In the genomic region with DNA sequence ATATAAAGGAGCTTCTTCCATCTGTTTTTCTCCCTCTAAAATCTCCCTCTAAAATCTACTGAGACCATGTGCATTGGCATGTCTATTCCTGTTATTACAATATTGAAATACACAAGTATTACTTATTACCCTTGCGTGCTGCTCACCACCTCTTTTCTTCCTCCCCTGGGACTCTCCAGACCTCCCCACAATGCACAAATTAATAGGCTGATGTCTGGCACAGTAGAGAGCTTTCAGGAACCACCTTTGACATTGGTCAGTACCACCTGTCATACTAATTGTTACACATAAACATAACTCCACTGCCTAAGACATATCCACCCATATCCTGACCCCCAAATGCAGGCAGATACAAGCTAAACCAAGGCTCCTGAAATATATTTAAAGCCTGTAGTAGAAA, we compare ENCODE assay signal across 25 cellular contexts.
DNase-seq lines count a peak whose midpoint lies in the region; ATAC-seq and TF ChIP-seq lines count a peak whose summit lies in the region.
"Had no signal": no experiment of that assay in that cellular context is flagged by ENCODE, and none has a peak within 500 bp of the region (broad histone marks: within the 10 kb centered on the region; RNA-seq: fewer than 3 reads in every experiment).

No MANE protein-coding gene starts in this region.

- no peaks in the 10 kb centered on the region for H3K27me3 ChIP-seq in CD8-positive, alpha-beta T cell (ENCODE audit: insufficient read depth, low read length)
- H3K27me3 ChIP-seq: BLaER1, suprapubic skin, upper lobe of right lung had no signal

- no peaks in the 10 kb centered on the region for H3K4me1 ChIP-seq in CD8-positive, alpha-beta T cell (ENCODE audit: insufficient read depth, low read length)
- H3K4me1 ChIP-seq: suprapubic skin, upper lobe of right lung had no signal

- H3K4me3 ChIP-seq in CD8-positive, alpha-beta T cell (ENCODE audit: low read depth, low read length), result no peak overlapping the region
- H3K4me3 ChIP-seq: BLaER1, GM23338, K562, suprapubic skin, upper lobe of right lung had no signal

- no peaks in the 10 kb centered on the region for H3K9me3 Mint-ChIP-seq in CD8-positive, alpha-beta T cell
- H3K9me3 Mint-ChIP-seq: activated naive CD4-positive, alpha-beta T cell treated with anti-CD3 and anti-CD28 coated beads for 36 hours; GM23338 had no signal

- H3K4me1 Mint-ChIP-seq in CD8-positive, alpha-beta T cell (ENCODE audit: low read depth), result no peaks in the 10 kb centered on the region
- H3K4me1 Mint-ChIP-seq: GM23338, nephron progenitor cell, T-helper 17 cell had no signal

- intact Hi-C loops in CD8-positive, alpha-beta T cell (cut with DNase I, micrococcal nuclease), result no loop called here

- H3K27me3 Mint-ChIP-seq in CD8-positive, alpha-beta T cell (ENCODE audit: low read depth), result no peaks in the 10 kb centered on the region
- H3K27me3 Mint-ChIP-seq: T-helper 17 cell had no signal

- H3K36me3 ChIP-seq in CD8-positive, alpha-beta T cell (ENCODE audit: insufficient read depth, low read length), result no peaks in the 10 kb centered on the region
- H3K36me3 ChIP-seq: BLaER1, suprapubic skin, upper lobe of right lung had no signal

- POLR2A ChIA-PET in CD8-positive, alpha-beta T cell (lab: Charles Lee), result no interaction called here

- H3K27ac Mint-ChIP-seq in CD8-positive, alpha-beta T cell, result no peak overlapping the region
- H3K27ac Mint-ChIP-seq: activated naive CD4-positive, alpha-beta T cell treated with anti-CD3 and anti-CD28 coated beads for 36 hours; GM23338; nephron progenitor cell; T-helper 17 cell had no signal

- H3K36me3 Mint-ChIP-seq in CD8-positive, alpha-beta T cell, result no peaks in the 10 kb centered on the region

- ATAC-seq in GM18861 (IDR thresholded peaks at IDR 0.05; ENCODE audit: unreplicated experiment) (peak; percentile 88), GM19397 (IDR thresholded peaks at IDR 0.05; ENCODE audit: unreplicated experiment) (peak; percentile 86), HG03060 (IDR thresholded peaks at IDR 0.05; ENCODE audit: low read depth, unreplicated experiment) (peak; percentile 79), HG03280 (IDR thresholded peaks at IDR 0.05; ENCODE audit: unreplicated experiment) (no peak)
- no peak for ATAC-seq in CD8-positive, alpha-beta T cell
- ATAC-seq: GM23338, K562, left lobe of liver, PC-3, T-helper 17 cell, upper lobe of right lung had no signal

- no peak overlapping the region for H3K27ac ChIP-seq in CD8-positive, alpha-beta T cell (ENCODE audit: low read depth, low read length)
- H3K27ac ChIP-seq: BLaER1, suprapubic skin, upper lobe of right lung had no signal

- no peak overlapping the region for H3K4me3 Mint-ChIP-seq in CD8-positive, alpha-beta T cell
- H3K4me3 Mint-ChIP-seq: activated naive CD4-positive, alpha-beta T cell treated with anti-CD3 and anti-CD28 coated beads for 36 hours; GM23338; nephron progenitor cell; T-helper 17 cell had no signal

- no peaks in the 10 kb centered on the region for H3K9me3 ChIP-seq in CD8-positive, alpha-beta T cell (ENCODE audit: low read length)
- H3K9me3 ChIP-seq: BLaER1, suprapubic skin, upper lobe of right lung had no signal

- no peak for TF ChIP-seq CTCF in CD8-positive, alpha-beta T cell (IDR thresholded peaks at IDR 0.05)

- DNase-seq in NCI-H524 treated with DMSO at 0.1 percent for 48 hours (lab: John Stamatoyannopoulos, UW), result peak; percentile 4
- DNase-seq in CD8-positive, alpha-beta T cell, result no peak
- no peak for DNase-seq in stimulated activated CD4-positive, alpha-beta T cell treated with anti-CD3 and anti-CD28 coated beads, Interleukin-4, amount 100 ng/mL, for 24 hours
- DNase-seq in stimulated activated CD4-positive, alpha-beta T cell treated with anti-CD3 and anti-CD28 coated beads, Interleukin-2, amount 100 ng/mL, for 24 hours, result no peak
- DNase-seq: activated naive CD4-positive, alpha-beta T cell treated with anti-CD3 and anti-CD28 coated beads for 36 hours; central memory CD4-positive, alpha-beta T cell; cortex of kidney; DMS153; erythroblast; NCI-H1092 treated with DMSO at 0.1 percent for 48 hours; NCI-H1694 treated with DMSO at 0.1 percent for 48 hours; nephron progenitor cell; PC-3; stimulated activated naive CD4-positive, alpha-beta T cell; T-helper 17 cell; upper lobe of right lung had no signal

- CTCF ChIA-PET in CD8-positive, alpha-beta T cell (lab: Charles Lee), result no interaction called here

Comparison
In these comparisons a context has a peak if more than half of its experiments do, and no peak if none do; other contexts are left out.
1. ATAC-seq: peak in GM18861 (single experiment), GM19397 (single experiment) and HG03060 (single experiment); none in CD8-positive, alpha-beta T cell (single experiment) and HG03280 (single experiment).